ENCODE assay signal across 6 cellular contexts in the genomic region with DNA sequence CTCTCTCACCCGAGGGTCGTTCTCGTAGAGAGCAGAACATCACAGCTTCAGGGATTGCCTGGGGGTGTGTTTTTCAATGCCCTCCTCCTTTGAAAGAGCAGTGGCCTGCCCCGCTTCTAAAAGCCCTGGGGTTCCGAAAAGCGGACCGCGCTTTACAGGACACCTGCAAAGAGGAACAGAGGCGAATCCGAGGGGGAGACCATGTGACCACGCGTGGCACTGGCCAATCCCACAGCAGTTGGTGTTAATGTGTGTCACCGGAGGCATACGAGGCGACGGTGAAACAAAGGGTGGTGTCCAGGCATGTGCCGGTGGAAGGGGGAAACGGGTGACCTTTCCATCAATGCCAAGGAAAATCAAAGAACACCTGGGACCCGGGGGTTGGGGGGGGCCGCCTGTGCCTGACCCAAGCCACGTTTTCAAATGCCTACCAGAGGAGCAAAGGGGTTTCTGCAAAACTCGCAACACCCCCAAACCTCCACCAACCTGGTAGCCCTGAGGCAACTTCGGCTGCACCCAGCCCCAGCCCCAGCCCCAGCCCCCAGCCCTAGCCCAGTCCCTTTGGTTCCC.
DNase-seq lines count a peak whose midpoint lies in the region; ATAC-seq, FAIRE-seq and TF ChIP-seq lines count a peak whose summit lies in the region.
"Not testable (repeated sequence)": the region's sequence is repeated elsewhere in the genome, so short reads cannot be mapped to it uniquely, and the experiment has no call there.

No MANE protein-coding gene starts in this region.

- not testable (repeated sequence) for H3K27me3 ChIP-seq in K562 (ENCODE audit: control insufficient read depth in 2 of 2, insufficient read depth in 2 of 2, low read length in 2 of 2); endothelial cell of umbilical vein (ENCODE audit: control insufficient read depth in 2 of 2, insufficient read depth in 2 of 2, low read length in 2 of 2)

- H3K36me3 Mint-ChIP-seq in activated CD4-positive, alpha-beta memory T cell treated with anti-CD3 and anti-CD28 coated beads, Interleukin-2, amount 10 ng/mL, durations not matched to agents 7 days and 5 days (ENCODE audit: low read depth); osteocyte (ENCODE audit: unreplicated experiment); type B pancreatic cell: not testable (repeated sequence)

- peak; percentile 7 for DNase-seq in activated CD4-positive, alpha-beta memory T cell treated with anti-CD3 and anti-CD28 coated beads, Interleukin-2, amount 10 ng/mL, durations not matched to agents 7 days and 5 days
- DNase-seq in K562 (ENCODE audit: extremely low read depth in 1 of 4, low spot score in 3 of 4); endothelial cell of umbilical vein (ENCODE audit: low read depth, low spot score): not testable (repeated sequence)
- peak; percentile 23 for DNase-seq in islet precursor cell
- DNase-seq in osteocyte (ENCODE audit: extremely low spot score, unreplicated experiment): peak; percentile 73
- DNase-seq in type B pancreatic cell (ENCODE audit: extremely low spot score, unreplicated experiment): peak; percentile 58

- POLR2A ChIA-PET in activated CD4-positive, alpha-beta memory T cell treated with anti-CD3 and anti-CD28 coated beads, Interleukin-2, amount 10 ng/mL, durations not matched to agents 7 days and 5 days (lab: Charles Lee); K562 (lab: Yijun Ruan, JAX); endothelial cell of umbilical vein (lab: Charles Lee): not testable (repeated sequence)

- not testable (repeated sequence) for H4K20me1 ChIP-seq in K562 (replicated peaks; ENCODE audit: control insufficient read depth, insufficient read depth, low read length); endothelial cell of umbilical vein (replicated peaks; ENCODE audit: control insufficient read depth, extremely low read depth, insufficient read depth, low read length)

- not testable (repeated sequence) for TF ChIP-seq POLR2A in K562 (conservative IDR thresholded peaks at IDR 0.05); endothelial cell of umbilical vein (IDR thresholded peaks at IDR 0.05; ENCODE audit: low read depth, low read length)

- H3K4me1 ChIP-seq in K562 (replicated peaks in 1 of 2; ENCODE audit: control insufficient read depth in 2 of 2, insufficient read depth in 2 of 2, low read length in 2 of 2); endothelial cell of umbilical vein (ENCODE audit: control insufficient read depth, extremely low read depth, insufficient read depth, low read length): not testable (repeated sequence)

- TF ChIP-seq CTCF in K562 (IDR thresholded peaks at IDR 0.05 in 2 of 3, conservative IDR thresholded peaks at IDR 0.05 in 1 of 3; ENCODE audit: insufficient read depth in 2 of 3, low read depth in 1 of 3, low read length in 3 of 3); endothelial cell of umbilical vein (IDR thresholded peaks at IDR 0.05; ENCODE audit: extremely low read depth in 1 of 2, insufficient read depth in 1 of 2, low read depth in 1 of 2, low read length in 2 of 2); osteocyte (IDR thresholded peaks at IDR 0.05); type B pancreatic cell (conservative IDR thresholded peaks at IDR 0.05): not testable (repeated sequence)

- H3K4me2 ChIP-seq in K562 (ENCODE audit: insufficient read depth, low read length); endothelial cell of umbilical vein (ENCODE audit: insufficient read depth, low read length): not testable (repeated sequence)

- ATAC-seq in K562: not testable (repeated sequence)

- not testable (repeated sequence) for TF ChIP-seq RAD21 in K562 (CRISPR knock-in tag; conservative IDR thresholded peaks at IDR 0.05 in 1 of 2, IDR thresholded peaks at IDR 0.05 in 1 of 2)

- not testable (repeated sequence) for H2AFZ ChIP-seq in K562 (ENCODE audit: low read depth, low read length); endothelial cell of umbilical vein (ENCODE audit: low read depth, low read length)

- H3K4me3 Mint-ChIP-seq in activated CD4-positive, alpha-beta memory T cell treated with anti-CD3 and anti-CD28 coated beads, Interleukin-2, amount 10 ng/mL, durations not matched to agents 7 days and 5 days; osteocyte (ENCODE audit: unreplicated experiment); type B pancreatic cell: not testable (repeated sequence)

- not testable (repeated sequence) for H3K9ac ChIP-seq in K562 (ENCODE audit: insufficient read depth in 1 of 2, low read depth in 2 of 2, low read length in 2 of 2); endothelial cell of umbilical vein (replicated peaks; ENCODE audit: extremely low read depth, insufficient read depth, low read length)

- not testable (repeated sequence) for H3K27ac ChIP-seq in K562 (ENCODE audit: extremely low read depth, low read depth, low read length); endothelial cell of umbilical vein (ENCODE audit: insufficient read depth, low read depth, low read length)

- BruUV-seq in K562 (replicated peaks; lab: Mats Ljungman, UMichigan); endothelial cell of umbilical vein (replicated peaks; lab: Mats Ljungman, UMichigan): not testable (repeated sequence)

- H3K79me2 ChIP-seq in K562 (ENCODE audit: control insufficient read depth, insufficient read depth, low read length); endothelial cell of umbilical vein (ENCODE audit: control insufficient read depth, insufficient read depth, low read length): not testable (repeated sequence)

- H3K4me1 Mint-ChIP-seq in activated CD4-positive, alpha-beta memory T cell treated with anti-CD3 and anti-CD28 coated beads, Interleukin-2, amount 10 ng/mL, durations not matched to agents 7 days and 5 days; osteocyte (ENCODE audit: unreplicated experiment); type B pancreatic cell (ENCODE audit: unreplicated experiment): not testable (repeated sequence)

- not testable (repeated sequence) for H3K9me3 ChIP-seq in K562 (replicated peaks; ENCODE audit: control insufficient read depth, insufficient read depth, low read depth, low read length); endothelial cell of umbilical vein (replicated peaks; ENCODE audit: control insufficient read depth, insufficient read depth, low read length)

- H3K4me3 ChIP-seq in K562; endothelial cell of umbilical vein (replicated peaks in 1 of 3; ENCODE audit: insufficient read depth in 1 of 3, low read depth in 1 of 3, low read length in 3 of 3): not testable (repeated sequence)

- in situ Hi-C loops in K562 (cut with MboI): loop anchor here (25.0 kb wide), 1 partner anchor 194 kb away; no protein-coding TSS in a partner anchor

- not testable (repeated sequence) for H3K27me3 Mint-ChIP-seq in activated CD4-positive, alpha-beta memory T cell treated with anti-CD3 and anti-CD28 coated beads, Interleukin-2, amount 10 ng/mL, durations not matched to agents 7 days and 5 days; osteocyte (ENCODE audit: unreplicated experiment); type B pancreatic cell

- not testable (repeated sequence) for H3K36me3 ChIP-seq in K562 (ENCODE audit: control insufficient read depth, insufficient read depth, low read length); endothelial cell of umbilical vein (ENCODE audit: control insufficient read depth in 2 of 2, extremely low read depth in 1 of 2, insufficient read depth in 2 of 2, low read length in 2 of 2)

- not testable (repeated sequence) for H3K9me1 ChIP-seq in K562 (ENCODE audit: control insufficient read depth, insufficient read depth, low read length); endothelial cell of umbilical vein (replicated peaks; ENCODE audit: control insufficient read depth, extremely low read depth, insufficient read depth, low read length)

- H3K9me3 Mint-ChIP-seq in activated CD4-positive, alpha-beta memory T cell treated with anti-CD3 and anti-CD28 coated beads, Interleukin-2, amount 10 ng/mL, durations not matched to agents 7 days and 5 days: peaks cover 42% of the 10 kb centered on the region
- peaks cover 10% of the 10 kb centered on the region for H3K9me3 Mint-ChIP-seq in osteocyte (ENCODE audit: unreplicated experiment)
- H3K9me3 Mint-ChIP-seq in type B pancreatic cell: not testable (repeated sequence)

- peak; percentile 29 for FAIRE-seq in K562 (lab: Jason Lieb, UNC)
- FAIRE-seq in endothelial cell of umbilical vein (lab: Jason Lieb, UNC): peak; percentile 49

- TF ChIP-seq EP300 in K562 (IDR thresholded peaks at IDR 0.05; ENCODE audit: low read length): not testable (repeated sequence)

- CTCF ChIA-PET in activated CD4-positive, alpha-beta memory T cell treated with anti-CD3 and anti-CD28 coated beads, Interleukin-2, amount 10 ng/mL, durations not matched to agents 7 days and 5 days (lab: Charles Lee); K562 (lab: Yijun Ruan, JAX; ENCODE audit: low intra/inter-chr PET ratio); endothelial cell of umbilical vein (lab: Charles Lee): not testable (repeated sequence)

- not testable (repeated sequence) for H3K27ac Mint-ChIP-seq in activated CD4-positive, alpha-beta memory T cell treated with anti-CD3 and anti-CD28 coated beads, Interleukin-2, amount 10 ng/mL, durations not matched to agents 7 days and 5 days; osteocyte (ENCODE audit: unreplicated experiment); type B pancreatic cell

- intact Hi-C loops in K562 (cut with micrococcal nuclease); endothelial cell of umbilical vein (cut with micrococcal nuclease): not testable (repeated sequence)

- dilution Hi-C loops in endothelial cell of umbilical vein (cut with MboI; ENCODE audit: extremely low pct_ligation_motif_present, low sequenced_read_pairs): not testable (repeated sequence)

- 32% methylated on average over 12 of the region's 23 CpGs for WGBS in K562 (ENCODE audit: insufficient coverage, low coverage, missing lambda C conversion rate)
